In the genomic region with DNA sequence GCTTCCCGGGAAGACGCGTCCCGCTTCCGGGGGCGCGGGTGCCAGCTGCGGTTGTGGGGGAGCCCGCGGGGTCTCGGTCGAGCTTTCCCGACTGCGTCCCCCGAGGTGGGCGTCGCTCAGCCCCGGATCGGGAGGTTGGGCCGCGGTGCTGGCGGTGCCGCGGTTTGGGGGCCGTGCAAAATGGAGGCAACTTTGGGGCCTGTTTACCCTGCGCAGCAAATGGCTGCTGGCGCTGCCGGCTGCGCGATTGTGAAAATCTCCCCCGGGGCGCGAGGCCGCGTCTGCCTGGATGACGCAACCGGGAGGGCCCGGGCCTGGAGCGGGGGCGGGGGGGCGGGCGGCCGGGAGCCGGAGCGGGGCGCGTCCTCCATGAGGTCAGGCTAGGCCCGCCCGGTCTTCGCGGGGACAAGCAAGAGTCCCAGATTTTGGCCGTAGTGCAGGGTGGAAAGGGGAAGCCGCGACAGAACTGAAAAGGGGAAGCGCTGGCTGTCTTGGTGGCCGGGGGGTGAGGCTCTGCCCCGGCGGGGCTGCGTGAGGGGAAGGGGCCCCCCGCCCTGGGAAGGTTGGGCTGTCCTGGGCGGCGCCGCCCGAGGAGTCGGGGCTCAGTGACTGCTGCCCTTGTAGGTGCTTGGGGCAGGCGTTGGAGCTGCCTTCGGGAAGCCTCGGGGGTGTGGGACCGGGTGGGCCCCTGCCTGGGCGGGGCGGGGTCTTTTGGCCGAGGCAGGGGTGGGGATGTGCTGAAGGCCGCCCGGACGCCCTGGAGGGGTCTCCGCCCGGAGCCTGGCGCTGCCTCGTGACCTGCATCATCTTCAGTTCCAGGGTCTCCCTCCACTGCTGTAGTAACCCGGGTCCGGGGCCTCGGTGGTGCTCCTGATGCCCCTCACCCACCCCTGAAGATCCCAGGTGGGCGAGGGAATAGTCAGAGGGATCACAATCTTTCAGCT, we compare ENCODE assay signal across 8 cellular contexts. TPM values are rescaled to one million over a fixed set of nuclear protein-coding genes. Genes with fewer than 3 reads are reported as not detected.
DNase-seq lines count a peak whose midpoint lies in the region; ATAC-seq and TF ChIP-seq lines count a peak whose summit lies in the region.

No MANE protein-coding gene starts in this region.

- H2BK15ac ChIP-seq in mesendoderm (replicated peaks; ENCODE audit: low read depth), result no peak overlapping the region

- H3K4me1 ChIP-seq in NT2/D1 (ENCODE audit: insufficient read depth, insufficient read length), result peaks cover 27% of the 10 kb centered on the region
- peaks cover 7% of the 10 kb centered on the region for H3K4me1 ChIP-seq in endodermal cell (ENCODE audit: control insufficient read depth, insufficient read depth, low read length)
- H3K4me1 ChIP-seq in mesendoderm (ENCODE audit: control insufficient read depth, low read depth, low read length), result no peaks in the 10 kb centered on the region

- H3K9me3 ChIP-seq in NT2/D1 (ENCODE audit: insufficient read depth, low read length) (no peaks in the 10 kb centered on the region), endodermal cell (ENCODE audit: control insufficient read depth, low read length) (no peaks in the 10 kb centered on the region)

- no peak overlapping the region for H2BK120ac ChIP-seq in mesendoderm (ENCODE audit: low read depth, low read length)

- H3K27me3 Mint-ChIP-seq in endodermal cell (ENCODE audit: insufficient read depth), result no peaks in the 10 kb centered on the region

- peak overlapping the region; percentile 77 for H3K4ac ChIP-seq in mesendoderm (ENCODE audit: low read depth, low read length)

- no peaks in the 10 kb centered on the region for H3K27me3 ChIP-seq in NT2/D1 (ENCODE audit: insufficient read depth, insufficient read length)
- no peaks in the 10 kb centered on the region for H3K27me3 ChIP-seq in endodermal cell (ENCODE audit: control insufficient read depth, insufficient read depth, low read length, poor library complexity, severe bottlenecking)
- H3K27me3 ChIP-seq in mesendoderm (ENCODE audit: insufficient read depth, low read length, poor library complexity), result no peaks in the 10 kb centered on the region

- peak overlapping the region; percentile 100 for H3K56ac ChIP-seq in mesendoderm (ENCODE audit: low read length)

- no peak for DNase-seq in NT2/D1 (ENCODE audit: low read depth, low spot score)
- DNase-seq in activated CD8-positive, alpha-beta memory T cell treated with anti-CD3 and anti-CD28 coated beads, Interleukin-2, amount 50 U/mL, for 48 hours, result peak; percentile 87
- peak; percentile 77 for DNase-seq in endodermal cell
- peak; percentile 65 for DNase-seq in mesendoderm
- peak in 2 of 3 donors; percentile 55 to 71 for DNase-seq in stimulated activated CD4-positive, alpha-beta T cell treated with anti-CD3 and anti-CD28 coated beads, TNF-alpha, amount 100 ng/mL, for 48 hours (ENCODE audit: low read depth in 3 of 3)
- DNase-seq in NCI-H1694 (lab: John Stamatoyannopoulos, UW), result no peak

- WGBS in endodermal cell (ENCODE audit: insufficient coverage in 1 of 2, insufficient read length in 1 of 2), 2 experiments, result 2 to 3% methylated on average over 30 to 83 of the region's 83 CpGs
- WGBS in mesendoderm (ENCODE audit: extremely low coverage, insufficient coverage, low lambda C conversion rate), result no CpG with 5 or more reads among the region's 83 CpGs

- peak overlapping the region; percentile 100 for H3K4me3 ChIP-seq in NT2/D1 (ENCODE audit: insufficient read length, low read depth)
- peak overlapping the region; percentile 86 for H3K4me3 ChIP-seq in endodermal cell (ENCODE audit: low read length)
- peak overlapping the region; percentile 100 for H3K4me3 ChIP-seq in mesendoderm (ENCODE audit: low read length)

- H3K18ac ChIP-seq in mesendoderm (ENCODE audit: low read length), result peak overlapping the region; percentile 69

- H2BK5ac ChIP-seq in mesendoderm (ENCODE audit: low read length), result no peak overlapping the region

- peaks cover 15% of the 10 kb centered on the region for H3K4me1 Mint-ChIP-seq in endodermal cell

- no peak overlapping the region for H2AK5ac ChIP-seq in mesendoderm (ENCODE audit: low read length)

- peaks cover 7% of the 10 kb centered on the region for H3K79me1 ChIP-seq in mesendoderm (ENCODE audit: low read length)

- H3K36me3 ChIP-seq in NT2/D1 (ENCODE audit: insufficient read depth, insufficient read length, low read length) (peaks cover 39% of the 10 kb centered on the region), endodermal cell (ENCODE audit: control insufficient read depth, insufficient read depth, low read length) (peaks cover 22% of the 10 kb centered on the region), mesendoderm (ENCODE audit: control insufficient read depth, insufficient read depth, low read length) (peaks cover 5% of the 10 kb centered on the region)

- no peak for TF ChIP-seq CTCF in endodermal cell (conservative IDR thresholded peaks at IDR 0.05)

- peak overlapping the region; percentile 89 for H3K23ac ChIP-seq in mesendoderm (ENCODE audit: low read length)

- H4K8ac ChIP-seq in mesendoderm (ENCODE audit: low read depth, low read length), result peak overlapping the region; percentile 58

- H3K9me3 Mint-ChIP-seq in endodermal cell, result no peaks in the 10 kb centered on the region

- peak overlapping the region; percentile 100 for H3K9ac ChIP-seq in NT2/D1 (ENCODE audit: insufficient read length, low read depth)
- H3K9ac ChIP-seq in endodermal cell (ENCODE audit: extremely low read depth, low read length, poor library complexity, severe bottlenecking), result peak overlapping the region; percentile 96
- H3K9ac ChIP-seq in mesendoderm (ENCODE audit: low read length), result peak overlapping the region; percentile 100

- H3K27ac ChIP-seq in endodermal cell (ENCODE audit: low read depth, low read length), result peak overlapping the region; percentile 91
- H3K27ac ChIP-seq in mesendoderm (ENCODE audit: low read depth, low read length), result peak overlapping the region; percentile 84

- peaks cover 20% of the 10 kb centered on the region for H3K36me3 Mint-ChIP-seq in endodermal cell (ENCODE audit: low read depth)

- peak overlapping the region; percentile 90 for H3K27ac Mint-ChIP-seq in endodermal cell

- no peak overlapping the region for H4K5ac ChIP-seq in mesendoderm (ENCODE audit: low read length)

- peaks cover 38% of the 10 kb centered on the region for H3K79me2 ChIP-seq in mesendoderm (ENCODE audit: control insufficient read depth, insufficient read depth, low read length)

- no peak for ATAC-seq in GM21825 (IDR thresholded peaks at IDR 0.05; ENCODE audit: unreplicated experiment)

- peak; percentile 37 for TF ChIP-seq POLR2A in GM19099 (IDR thresholded peaks at IDR 0.05; ENCODE audit: extremely low read depth, insufficient read length, low read depth)

- peak overlapping the region; percentile 90 for H3K4me3 Mint-ChIP-seq in endodermal cell

- peak overlapping the region; percentile 50 for H3K4me2 ChIP-seq in mesendoderm (ENCODE audit: low read length)

RNA-seq across cellular contexts. Expression of gene PEAK3, which starts 11.1 kb away (rescaled TPM):
- total RNA-seq in endodermal cell, result not detected
- not detected for polyA plus RNA-seq in endodermal cell (2013, experiment 1 of 2)
- polyA plus RNA-seq in endodermal cell (2013, experiment 2 of 2), result 0.08 TPM
- 0.01 TPM for polyA plus RNA-seq in mesendoderm (2013, experiment 1 of 2)
- polyA plus RNA-seq in mesendoderm (2013, experiment 2 of 2), result 0.01 TPM

RNA-seq across cellular contexts. Expression of gene JSRP1, which starts 14.6 kb away (rescaled TPM):
- under 1 TPM; 0.66 to 0.89 TPM for total RNA-seq in endodermal cell
- not detected for polyA plus RNA-seq in endodermal cell (2013, experiment 1 of 2)
- polyA plus RNA-seq in endodermal cell (2013, experiment 2 of 2), result not detected
- polyA plus RNA-seq in mesendoderm (2013, experiment 1 of 2), result 0.44 TPM
- 0.57 TPM for polyA plus RNA-seq in mesendoderm (2013, experiment 2 of 2)

RNA-seq across cellular contexts. Expression of gene AMH, which starts 21.7 kb away (rescaled TPM):
- 10 to 100 TPM; 20.5 to 35.1 TPM for total RNA-seq in endodermal cell
- polyA plus RNA-seq in endodermal cell (2013, experiment 1 of 2), result 4.8 TPM
- polyA plus RNA-seq in endodermal cell (2013, experiment 2 of 2), result 5.6 TPM
- polyA plus RNA-seq in mesendoderm (2013, experiment 1 of 2), result 4.2 TPM
- 3.9 TPM for polyA plus RNA-seq in mesendoderm (2013, experiment 2 of 2)

RNA-seq across cellular contexts. Expression of gene SF3A2, which starts 34.2 kb away (rescaled TPM):
- total RNA-seq in endodermal cell, result 100 to 1,000 TPM; 126 to 132 TPM
- polyA plus RNA-seq in endodermal cell (2013, experiment 1 of 2), result 147 TPM
- polyA plus RNA-seq in endodermal cell (2013, experiment 2 of 2), result 122 TPM
- 109 TPM for polyA plus RNA-seq in mesendoderm (2013, experiment 1 of 2)
- 111 TPM for polyA plus RNA-seq in mesendoderm (2013, experiment 2 of 2)

RNA-seq across cellular contexts. Expression of gene PLEKHJ1, which starts 34.7 kb away (rescaled TPM):
- total RNA-seq in endodermal cell, result 100 to 1,000 TPM; 146 to 192 TPM
- polyA plus RNA-seq in endodermal cell (2013, experiment 1 of 2), result 103 TPM
- 96.8 TPM for polyA plus RNA-seq in endodermal cell (2013, experiment 2 of 2)
- polyA plus RNA-seq in mesendoderm (2013, experiment 1 of 2), result 101 TPM
- 99.1 TPM for polyA plus RNA-seq in mesendoderm (2013, experiment 2 of 2)

Comparison
In these comparisons a context has a peak if more than half of its experiments do, and no peak if none do; other contexts are left out.
1. DNase-seq: peak in activated CD8-positive, alpha-beta memory T cell treated with anti-CD3 and anti-CD28 coated beads, Interleukin-2, amount 50 U/mL, for 48 hours (single experiment), endodermal cell (single experiment), mesendoderm (single experiment) and stimulated activated CD4-positive, alpha-beta T cell treated with anti-CD3 and anti-CD28 coated beads, TNF-alpha, amount 100 ng/mL, for 48 hours (2 of 3); none in NT2/D1 (single experiment) and NCI-H1694 (single experiment).
2. Peak in every context shown above with its lines, with median percentiles within 50 percentile points of each other: H3K4me3 ChIP-seq and H3K9ac ChIP-seq.